ENCODE assay signal across 21 cellular contexts in genomic region chr3:105232536-105232935, GRCh38.
"Had no signal": no experiment of that assay in that cellular context is flagged by ENCODE, and none has a peak within 500 bp of the region (broad histone marks: within the 10 kb centered on the region; RNA-seq: fewer than 3 reads in every experiment).

No MANE protein-coding gene starts in this region.

- H3K4me3 ChIP-seq: esophagus muscularis mucosa, lower lobe of right lung, transverse colon had no signal

- H3K9me3 ChIP-seq: transverse colon had no signal

- DNase-seq: activated CD4-positive, alpha-beta T cell treated with anti-CD3 and anti-CD28 coated beads, Interleukin-2, amount 10 ng/mL, durations not matched to agents 24 days and 14 days; activated CD8-positive, alpha-beta memory T cell treated with anti-CD3 and anti-CD28 coated beads, Interleukin-2, amount 10 ng/mL, durations not matched to agents 7 days and 5 days; activated CD8-positive, alpha-beta T cell treated with anti-CD3 and anti-CD28 coated beads for 36 hours; activated gamma-delta T cell; activated naive CD4-positive, alpha-beta T cell treated with anti-CD3 and anti-CD28 coated beads, Interleukin-2, amount 50 U/mL, for 16 hours; activated T-cell treated with anti-CD3 and anti-CD28 coated beads for 4 hours; aorta; caudate nucleus; effector memory CD4-positive, alpha-beta T cell; kidney; lower lobe of right lung; naive thymus-derived CD4-positive, alpha-beta T cell; occipital lobe; posterior cingulate gyrus; small intestine; stimulated activated CD4-positive, alpha-beta T cell treated with anti-CD3 and anti-CD28 coated beads, Interleukin-2, amount 100 ng/mL, for 24 hours; stimulated activated naive CD8-positive, alpha-beta T cell treated with anti-CD3 and anti-CD28 coated beads, Interleukin-15, amount 100 ng/mL, for 72 hours; transverse colon had no signal

- ATAC-seq: activated CD8-positive, alpha-beta memory T cell treated with anti-CD3 and anti-CD28 coated beads, Interleukin-2, amount 10 ng/mL, durations not matched to agents 7 days and 5 days; activated CD8-positive, alpha-beta T cell treated with anti-CD3 and anti-CD28 coated beads for 36 hours; lower lobe of right lung; naive thymus-derived CD4-positive, alpha-beta T cell; sciatic nerve; stimulated activated effector memory CD8-positive, alpha-beta T cell treated with anti-CD3 and anti-CD28 coated beads, Interleukin-12 subunit alpha, Interleukin-12 subunit beta, amount 100 ng/mL, for 72 hours; stimulated activated naive CD8-positive, alpha-beta T cell treated with anti-CD3 and anti-CD28 coated beads, Interleukin-15, amount 100 ng/mL, for 72 hours had no signal

- H3K27me3 ChIP-seq: esophagus muscularis mucosa, transverse colon had no signal

- H3K4me1 ChIP-seq: esophagus muscularis mucosa, lower lobe of right lung, transverse colon had no signal

- H3K36me3 ChIP-seq: esophagus muscularis mucosa, lower lobe of right lung, transverse colon had no signal

- H3K27ac ChIP-seq: esophagus muscularis mucosa, lower lobe of right lung, transverse colon had no signal
